In the genomic region with DNA sequence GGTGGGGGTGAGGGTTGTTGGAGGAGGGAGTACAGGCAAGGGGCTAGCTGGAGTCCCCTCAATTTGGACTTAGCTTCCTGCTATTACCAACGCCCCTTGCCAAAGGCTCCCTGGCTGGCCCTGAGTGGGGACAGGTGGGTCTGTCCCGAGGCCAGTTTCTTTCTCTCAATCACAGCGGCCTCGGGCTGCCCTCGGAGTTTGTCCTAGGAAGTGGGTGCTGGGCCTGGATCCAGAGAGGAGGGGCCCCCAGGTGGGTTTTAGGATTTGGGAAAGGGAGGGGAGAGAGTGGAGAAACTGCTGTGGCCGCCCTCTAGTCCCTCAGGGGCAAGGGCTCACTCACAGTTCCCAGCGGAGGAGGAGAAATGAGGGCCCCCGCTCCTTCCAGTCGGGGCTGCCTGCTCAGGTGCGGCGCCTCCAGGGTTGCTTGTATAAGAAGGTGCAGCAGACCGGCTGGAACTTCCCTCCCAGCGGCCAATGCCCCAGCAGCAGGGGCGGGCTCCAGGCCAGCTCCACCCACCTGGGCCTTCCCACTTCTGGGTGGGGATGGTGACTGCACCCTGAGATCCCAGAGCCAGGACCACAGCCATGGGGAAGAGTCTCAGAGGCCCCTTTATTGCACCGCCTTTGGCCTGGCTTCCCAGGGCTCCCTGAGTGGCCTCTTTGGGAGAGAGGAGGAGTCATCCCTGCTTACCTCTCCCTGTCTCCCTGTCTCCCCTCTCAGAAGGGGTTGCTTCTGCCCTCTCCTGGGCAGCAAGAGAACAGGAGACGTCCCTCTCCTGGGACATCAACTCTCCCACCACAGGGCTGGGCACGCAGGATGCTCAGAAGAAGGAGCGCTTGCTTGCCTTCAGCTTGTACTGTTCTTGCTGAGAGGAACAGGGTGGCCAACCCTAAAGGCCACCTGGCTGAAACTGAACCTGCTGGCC, we compare ENCODE assay signal across 7 cellular contexts.
DNase-seq lines count a peak whose midpoint lies in the region; ATAC-seq, FAIRE-seq and TF ChIP-seq lines count a peak whose summit lies in the region.

No MANE protein-coding gene starts in this region.

- no peaks in the 10 kb centered on the region for H3K27me3 ChIP-seq in SU-DHL-6 (ENCODE audit: low read length)

- peak overlapping the region; percentile 57 for H3K9ac ChIP-seq in SU-DHL-6 (ENCODE audit: low read length)

- no peaks in the 10 kb centered on the region for H3K9me3 ChIP-seq in SU-DHL-6 (ENCODE audit: insufficient read depth, low read length)

- H3K9me2 ChIP-seq in SU-DHL-6 (replicated peaks; ENCODE audit: insufficient read depth, low read length) = no peaks in the 10 kb centered on the region

- H4K20me1 ChIP-seq in SU-DHL-6 (ENCODE audit: low read depth, low read length) = no peaks in the 10 kb centered on the region

- peak overlapping the region; percentile 66 for H2AFZ ChIP-seq in SU-DHL-6 (ENCODE audit: low read depth, low read length, severe bottlenecking)

- H3K79me2 ChIP-seq in SU-DHL-6 (ENCODE audit: insufficient read depth, low read length) = no peaks in the 10 kb centered on the region

- peak; percentile 25 for TF ChIP-seq CTCF in GM10266 (IDR thresholded peaks at IDR 0.05; ENCODE audit: control insufficient read depth, insufficient read depth, low read depth, missing control alignments)
- TF ChIP-seq CTCF in SU-DHL-6 (IDR thresholded peaks at IDR 0.05; ENCODE audit: insufficient read depth, low read length, poor library complexity, severe bottlenecking) = peak; percentile 37

- 0 out of 2 replicates have a peak, but pooled peaks cover 6% of the 10 kb centered on the region for H3F3A ChIP-seq in SU-DHL-6 (ENCODE audit: insufficient read depth)

- H3K4me2 ChIP-seq in SU-DHL-6 (ENCODE audit: low read depth, low read length, poor library complexity, severe bottlenecking) = peak overlapping the region; percentile 75

- no peak overlapping the region for H3K27ac ChIP-seq in SU-DHL-6 (ENCODE audit: low read depth, low read length)

- no peak for FAIRE-seq in urothelium cell line (lab: Jason Lieb, UNC)

- peak overlapping the region; percentile 53 for H3K4me3 ChIP-seq in SU-DHL-6 (ENCODE audit: insufficient read depth, low read length, poor library complexity, severe bottlenecking)

- ATAC-seq in HG02840 (IDR thresholded peaks at IDR 0.05; ENCODE audit: low FRiP score, unreplicated experiment) = no peak
- no peak for ATAC-seq in HG02642 (IDR thresholded peaks at IDR 0.05; ENCODE audit: poor library complexity, unreplicated experiment)

- no peaks in the 10 kb centered on the region for H3K36me3 ChIP-seq in SU-DHL-6 (ENCODE audit: low read length)

- DNase-seq in GM10266 (ENCODE audit: extremely low spot score) = peak; percentile 35
- DNase-seq in Kasumi-1 (lab: John Stamatoyannopoulos, UW) = peak; percentile 57 to 61
- DNase-seq in iPS DF 4.7 (ENCODE audit: extremely low read depth, low spot score) = peak; percentile 68
- DNase-seq in urothelium cell line (ENCODE audit: low spot score) = peak; percentile 75
